In genomic region chr2:31973665-31974064, GRCh38 we compare ENCODE assay signal across 22 cellular contexts.
"Had no signal": no experiment of that assay in that cellular context is flagged by ENCODE, and none has a peak within 500 bp of the region (broad histone marks: within the 10 kb centered on the region; RNA-seq: fewer than 3 reads in every experiment).

No MANE protein-coding gene starts in this region.

- ATAC-seq: activated T-cell treated with anti-CD3 and anti-CD28 coated beads, Interleukin-2, amount 50 U/mL, for 4 hours; WTC11 had no signal

- H3K27me3 ChIP-seq: adrenal gland, Peyer's patch had no signal

- DNase-seq: activated CD4-positive, alpha-beta T cell treated with anti-CD3 and anti-CD28 coated beads for 48 hours; activated CD4-positive, alpha-beta T cell treated with anti-CD3 and anti-CD28 coated beads, Interleukin-2, amount 50 U/mL, for 4 hours; activated CD4-positive, CD25-positive, alpha-beta regulatory T cell treated with anti-CD3 and anti-CD28 coated beads, Interleukin-2, amount 50 U/mL, for 72 hours; activated CD8-positive, alpha-beta memory T cell treated with anti-CD3 and anti-CD28 coated beads for 24 hours; activated gamma-delta T cell treated with Interleukin-2 at 50 U/mL for 16 hours; activated naive CD4-positive, alpha-beta T cell treated with anti-CD3 and anti-CD28 coated beads, Interleukin-2, amount 10 ng/mL, durations not matched to agents 7 days and 5 days; activated naive CD8-positive, alpha-beta T cell treated with anti-CD3 and anti-CD28 coated beads for 36 hours; activated T-cell treated with anti-CD3 and anti-CD28 coated beads, Interleukin-2, amount 50 U/mL, for 4 hours; adrenal gland; anterior cingulate cortex; Karpas-422; NCI-H1092 treated with DMSO at 0.1 percent for 48 hours; NCI-H1417 treated with DMSO at 0.1 percent for 48 hours; NCI-H1694 treated with DMSO at 0.1 percent for 48 hours; NCI-H2029 treated with DMSO at 0.1 percent for 48 hours; NCI-H510A treated with DMSO at 0.1 percent for 48 hours; NCI-H69; Peyer's patch; Right ventricle myocardium superior; T-helper 9 cell had no signal

- H3K4me3 ChIP-seq: adrenal gland, Peyer's patch had no signal

- H3K9me3 ChIP-seq: adrenal gland, Peyer's patch had no signal

- H3K36me3 ChIP-seq: adrenal gland, Peyer's patch had no signal

- H3K4me1 ChIP-seq: Peyer's patch had no signal

- H3K27ac ChIP-seq: adrenal gland, Peyer's patch, RWPE1 had no signal
